Comparison of ENCODE assay signal across 21 cellular contexts in the genomic region with DNA sequence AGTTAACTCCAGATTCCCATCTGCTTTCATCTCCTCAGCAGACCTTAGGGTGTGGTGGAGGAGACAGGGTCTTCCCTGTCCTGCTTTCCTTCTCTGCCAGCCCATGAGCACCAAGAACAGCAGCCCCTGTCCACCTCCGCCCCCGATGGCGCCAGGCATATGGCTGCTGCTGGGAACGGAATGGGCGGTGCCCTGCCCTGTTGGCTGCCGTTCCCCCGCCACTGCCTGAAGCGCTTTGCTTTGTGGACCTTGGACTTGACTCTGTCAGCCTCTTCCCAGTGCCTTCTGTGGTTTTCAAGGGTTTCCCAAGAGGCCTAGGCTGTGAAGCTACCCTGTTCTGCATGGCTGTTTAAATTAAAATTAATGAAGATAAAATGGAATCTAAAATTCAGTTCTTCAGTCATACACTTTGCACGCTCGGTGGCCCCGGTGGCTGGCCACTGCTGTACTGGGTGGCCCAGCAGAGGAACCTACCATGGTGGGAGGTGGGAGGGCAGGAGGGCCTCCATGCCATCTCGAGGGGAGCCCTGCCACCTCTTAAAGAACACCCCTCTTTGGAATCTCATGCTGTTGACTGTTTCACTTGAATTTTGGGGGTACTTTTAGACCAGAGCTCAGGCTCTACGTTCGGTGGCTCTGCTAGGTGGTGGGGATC.
A peak's percentile ranks its signal among the peaks of the same experiment; 100 is the strongest.
DNase-seq lines count a peak whose midpoint lies in the region; ATAC-seq and TF ChIP-seq lines count a peak whose summit lies in the region.
"Had no signal": no experiment of that assay in that cellular context is flagged by ENCODE, and none has a peak within 500 bp of the region (broad histone marks: within the 10 kb centered on the region; RNA-seq: fewer than 3 reads in every experiment).

No MANE protein-coding gene starts in this region.

- peaks cover 8% of the 10 kb centered on the region for H3K36me3 ChIP-seq in upper lobe of right lung

- H3K4me3 ChIP-seq in upper lobe of right lung = no peak overlapping the region
- H3K4me3 ChIP-seq: thyroid gland had no signal

- TF ChIP-seq CTCF in upper lobe of right lung (IDR thresholded peaks at IDR 0.05) = no peak

- no peaks in the 10 kb centered on the region for H3K9me3 ChIP-seq in upper lobe of right lung
- H3K9me3 ChIP-seq: thyroid gland had no signal

- ATAC-seq in Right ventricle myocardium superior (ENCODE audit: poor library complexity) (no peak), Right ventricle myocardium inferior (no peak), left cardiac atrium (no peak), upper lobe of right lung (no peak), GM18907 (IDR thresholded peaks at IDR 0.05; ENCODE audit: unreplicated experiment) (no peak)
- ATAC-seq: stimulated activated naive B cell treated with anti-CD40 and anti-IgM and Interleukin-4, amounts not matched to agents 10 μg/mL and 1 μg/mL and 100 μg/mL, for 72 hours had no signal

- intact Hi-C loops in Right ventricle myocardium superior (cut with DNase I) = no loop called here
- intact Hi-C loops in Right ventricle myocardium inferior (cut with DNase I) = no loop called here
- intact Hi-C loops in left cardiac atrium (cut with DNase I) = no loop called here
- intact Hi-C loops in upper lobe of right lung (cut with DNase I) = no loop called here

- no peaks in the 10 kb centered on the region for H3K4me1 ChIP-seq in upper lobe of right lung
- H3K4me1 ChIP-seq: Caco-2, parathyroid adenoma, thyroid gland had no signal

- peak; percentile 13 for DNase-seq in Right ventricle myocardium superior
- no peak for DNase-seq in Right ventricle myocardium inferior (ENCODE audit: missing footprints)
- DNase-seq in left cardiac atrium = peak; percentile 16
- DNase-seq in mucosa of gallbladder (ENCODE audit: low spot score) = peak; percentile 50
- peak; percentile 32 for DNase-seq in upper lobe of right lung
- DNase-seq in stimulated activated CD4-positive, alpha-beta T cell treated with anti-CD3 and anti-CD28 coated beads, Interleukin-4, amount 100 ng/mL, for 4 hours = no peak
- DNase-seq in NCI-H1417 treated with DMSO at 0.1 percent for 48 hours (lab: John Stamatoyannopoulos, UW) = no peak
- DNase-seq: activated CD4-positive, alpha-beta T cell treated with anti-CD3 and anti-CD28 coated beads for 4 hours; activated naive CD8-positive, alpha-beta T cell treated with anti-CD3 and anti-CD28 coated beads for 36 hours; activated T-cell treated with anti-CD3 and anti-CD28 coated beads, Interleukin-2, amount 50 U/mL, for 4 hours; effector CD8-positive, alpha-beta T cell; foreskin melanocyte; HFFc6; NCI-H446 treated with DMSO at 0.1 percent for 48 hours; nephron progenitor cell; stimulated activated CD4-positive, alpha-beta T cell treated with anti-CD3 and anti-CD28 coated beads, Interleukin-2, amount 100 ng/mL, for 24 hours; stimulated activated naive B cell treated with anti-CD40 and anti-IgM and Interleukin-4, amounts not matched to agents 10 μg/mL and 1 μg/mL and 100 μg/mL, for 72 hours had no signal

- no peaks in the 10 kb centered on the region for H3K27me3 ChIP-seq in upper lobe of right lung
- H3K27me3 ChIP-seq: thyroid gland had no signal

- no peak overlapping the region for H3K27ac ChIP-seq in upper lobe of right lung
- H3K27ac ChIP-seq: parathyroid adenoma, thyroid gland had no signal

Comparison
In these comparisons a context has a peak if more than half of its experiments do, and no peak if none do; other contexts are left out.
1. DNase-seq: peak in Right ventricle myocardium superior (single experiment), left cardiac atrium (single experiment), mucosa of gallbladder (single experiment) and upper lobe of right lung (single experiment); none in Right ventricle myocardium inferior (single experiment), stimulated activated CD4-positive, alpha-beta T cell treated with anti-CD3 and anti-CD28 coated beads, Interleukin-4, amount 100 ng/mL, for 4 hours (0 of 2) and NCI-H1417 treated with DMSO at 0.1 percent for 48 hours (single experiment).